9 cellular contexts compared by ENCODE assay signal in the genomic region with DNA sequence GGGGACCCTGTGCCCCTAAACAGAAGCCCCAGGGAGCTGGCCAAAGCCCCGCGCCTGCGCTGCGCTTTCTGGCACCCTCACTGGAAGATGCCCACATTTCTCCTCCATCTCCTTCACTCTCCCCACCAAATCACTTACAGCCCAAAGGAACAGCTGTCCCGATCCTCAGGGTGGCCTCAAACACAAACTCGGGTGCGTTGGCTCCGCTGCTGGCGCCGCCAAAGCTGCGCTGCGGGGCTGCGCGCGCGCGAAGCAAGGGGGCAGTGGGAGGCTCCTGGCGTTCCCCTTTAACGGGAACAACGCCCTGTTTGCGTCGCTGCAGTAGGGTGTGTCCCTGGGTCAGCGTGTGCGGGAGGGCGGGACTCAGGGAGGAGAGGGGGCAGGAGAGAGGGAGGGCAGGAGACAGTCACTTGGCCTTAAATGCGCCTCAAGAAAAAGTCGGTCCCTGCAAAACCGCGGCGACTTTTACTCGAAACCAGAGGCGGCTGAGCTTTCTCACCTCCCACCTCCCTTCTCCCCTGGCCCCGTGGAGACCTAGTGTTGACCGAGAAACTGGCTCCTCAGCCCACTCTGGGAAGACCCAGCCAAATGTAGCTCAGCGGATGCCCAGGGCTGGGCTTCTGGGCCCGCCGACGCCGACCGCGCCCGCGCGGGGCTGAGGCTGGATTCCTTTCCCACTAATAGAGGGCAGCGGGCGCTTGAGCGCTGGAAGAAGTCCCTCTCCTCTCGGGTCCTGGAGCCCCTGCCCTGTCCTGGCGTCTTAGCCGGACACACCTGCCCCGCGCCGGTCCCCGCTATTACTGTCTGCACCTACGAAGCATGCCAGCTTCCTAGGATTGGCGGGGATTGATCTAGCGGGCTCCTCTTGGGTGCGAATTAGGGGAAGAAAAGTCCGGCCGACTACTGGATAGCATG. TPM values are rescaled to one million over a fixed set of nuclear protein-coding genes. Genes with fewer than 3 reads are reported as not detected.
A peak's percentile ranks its signal among the peaks of the same experiment; 100 is the strongest.
DNase-seq lines count a peak whose midpoint lies in the region; ATAC-seq lines count a peak whose summit lies in the region.
"Had no signal": no experiment of that assay in that cellular context is flagged by ENCODE, and none has a peak within 500 bp of the region (broad histone marks: within the 10 kb centered on the region; RNA-seq: fewer than 3 reads in every experiment).

No MANE protein-coding gene starts in this region.

- peaks cover 11% of the 10 kb centered on the region for H3K4me1 Mint-ChIP-seq in activated naive CD8-positive, alpha-beta T cell treated with anti-CD3 and anti-CD28 coated beads for 36 hours

- ATAC-seq in Right ventricle myocardium inferior = peak; percentile 90

- peaks cover 99% of the 10 kb centered on the region for H3K27me3 Mint-ChIP-seq in activated naive CD8-positive, alpha-beta T cell treated with anti-CD3 and anti-CD28 coated beads for 36 hours

- DNase-seq in activated T-cell treated with anti-CD3 and anti-CD28 coated beads, Interleukin-2, amount 50 U/mL, for 48 hours = peak; percentile 30 to 32
- DNase-seq in activated T-cell treated with anti-CD3 and anti-CD28 coated beads, Interleukin-2, amount 50 U/mL, for 1 hour = no peak
- DNase-seq in activated naive CD8-positive, alpha-beta T cell treated with anti-CD3 and anti-CD28 coated beads for 36 hours = peak; percentile 20
- DNase-seq in Right ventricle myocardium inferior (ENCODE audit: missing footprints) (peak; percentile 95), occipital lobe (lab: John Stamatoyannopoulos, UW) (peak; percentile 78), NCI-H1694 treated with DMSO at 0.1 percent for 48 hours (lab: John Stamatoyannopoulos, UW) (no peak), DMS53 treated with DMSO at 0.1 percent for 48 hours (lab: John Stamatoyannopoulos, UW; ENCODE audit: unreplicated experiment) (no peak), NCI-H2029 treated with DMSO at 0.1 percent for 48 hours (lab: John Stamatoyannopoulos, UW) (no peak)
- DNase-seq: activated T-cell treated with anti-CD3 and anti-CD28 coated beads, Interleukin-2, amount 50 U/mL, for 4 hours had no signal

- H3K4me3 Mint-ChIP-seq in activated naive CD8-positive, alpha-beta T cell treated with anti-CD3 and anti-CD28 coated beads for 36 hours = peak overlapping the region; percentile 35
- H3K4me3 Mint-ChIP-seq: activated T-cell treated with anti-CD3 and anti-CD28 coated beads, Interleukin-2, amount 50 U/mL, for 4 hours had no signal

- intact Hi-C loops in Right ventricle myocardium inferior (cut with DNase I) = loop anchor here (1.0 to 5.0 kb wide), 6 partner anchors 29 to 195 kb away; a partner anchor contains a TSS

- H3K36me3 Mint-ChIP-seq in activated naive CD8-positive, alpha-beta T cell treated with anti-CD3 and anti-CD28 coated beads for 36 hours = no peaks in the 10 kb centered on the region

- no peaks in the 10 kb centered on the region for H3K9me3 Mint-ChIP-seq in activated naive CD8-positive, alpha-beta T cell treated with anti-CD3 and anti-CD28 coated beads for 36 hours
- H3K9me3 Mint-ChIP-seq: activated T-cell treated with anti-CD3 and anti-CD28 coated beads, Interleukin-2, amount 50 U/mL, for 4 hours had no signal

- no peak overlapping the region for H3K27ac Mint-ChIP-seq in activated naive CD8-positive, alpha-beta T cell treated with anti-CD3 and anti-CD28 coated beads for 36 hours

RNA-seq across cellular contexts. Expression of a gene that starts 2.6 kb away (rescaled TPM):
- under 1 TPM; 0.21 to 0.22 TPM for total RNA-seq in activated naive CD8-positive, alpha-beta T cell treated with anti-CD3 and anti-CD28 coated beads for 36 hours
- total RNA-seq in Right ventricle myocardium inferior (198 TPM), occipital lobe (12.0 TPM)

Comparison
In these comparisons a context has a peak if more than half of its experiments do, and no peak if none do; other contexts are left out.
1. DNase-seq: peak in activated T-cell treated with anti-CD3 and anti-CD28 coated beads, Interleukin-2, amount 50 U/mL, for 48 hours (2 of 2), activated naive CD8-positive, alpha-beta T cell treated with anti-CD3 and anti-CD28 coated beads for 36 hours (single experiment), Right ventricle myocardium inferior (single experiment) and occipital lobe (single experiment); none in activated T-cell treated with anti-CD3 and anti-CD28 coated beads, Interleukin-2, amount 50 U/mL, for 1 hour (single experiment), NCI-H1694 treated with DMSO at 0.1 percent for 48 hours (single experiment), DMS53 treated with DMSO at 0.1 percent for 48 hours (single experiment) and NCI-H2029 treated with DMSO at 0.1 percent for 48 hours (single experiment).
2. RNA of a gene that starts 2.6 kb away (total RNA-seq): 198 TPM in Right ventricle myocardium inferior (single experiment); 12.0 TPM in occipital lobe (single experiment) and 0.21 to 0.22 TPM in activated naive CD8-positive, alpha-beta T cell treated with anti-CD3 and anti-CD28 coated beads for 36 hours; every median in the first group is over 10 times any median in the second.